ENCODE assay signal across 2 cellular contexts in the genomic region with DNA sequence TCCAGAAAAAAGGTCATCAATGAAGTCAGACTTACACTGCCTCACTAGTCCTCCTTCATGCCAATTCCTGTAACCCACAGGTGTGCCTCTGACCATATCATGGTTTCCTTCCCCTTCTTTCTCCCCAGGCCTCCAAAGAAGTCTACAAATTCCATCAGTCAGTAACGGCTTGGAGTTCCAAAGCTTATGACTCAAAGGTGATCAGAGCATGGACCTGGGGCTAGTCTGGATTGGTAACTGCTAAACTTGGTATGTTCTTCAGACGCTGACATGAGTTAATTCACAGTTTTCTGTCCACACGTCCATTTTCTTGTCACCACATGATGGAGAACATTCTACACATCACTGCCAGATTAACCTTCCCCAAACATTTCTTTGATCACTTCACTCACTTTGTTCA.
TF ChIP-seq lines count a peak whose summit lies in the region.

No MANE protein-coding gene starts in this region.

TF ChIP-seq in H1, 55 proteins besides CTCF, POLR2A, EP300 and RAD21:
- TF ChIP-seq KDM4A (IDR thresholded peaks at IDR 0.05; ENCODE audit: low read depth, low read length, severe bottlenecking) (no peak), CTBP2 (IDR thresholded peaks at IDR 0.05; ENCODE audit: borderline replicate concordance, insufficient read depth, insufficient read length, low read length) (no peak), RXRA (IDR thresholded peaks at IDR 0.05; ENCODE audit: insufficient read depth, low read depth, low read length) (no peak), TEAD4 (IDR thresholded peaks at IDR 0.05; ENCODE audit: low read depth, low read length) (no peak), HDAC2 (IDR thresholded peaks at IDR 0.05; ENCODE audit: borderline replicate concordance in 1 of 2, low read depth in 2 of 2, low read length in 2 of 2) (no peak), JUND (IDR thresholded peaks at IDR 0.05; ENCODE audit: low read length) (no peak), GABPA (IDR thresholded peaks at IDR 0.05; ENCODE audit: borderline replicate concordance, insufficient read depth, low read length) (no peak), RBBP5 (IDR thresholded peaks at IDR 0.05; ENCODE audit: borderline replicate concordance, low read depth, low read length) (no peak), BRCA1 (IDR thresholded peaks at IDR 0.05; ENCODE audit: low read depth, low read length) (no peak), POLR2AphosphoS5 (IDR thresholded peaks at IDR 0.05; ENCODE audit: low read depth, low read length) (no peak), NRF1 (IDR thresholded peaks at IDR 0.05; ENCODE audit: low read depth, low read length) (no peak), SAP30 (IDR thresholded peaks at IDR 0.05; ENCODE audit: insufficient read depth, insufficient replicate concordance, low read length) (no peak), CHD2 (IDR thresholded peaks at IDR 0.05; ENCODE audit: low read length) (no peak), CBX8 (IDR thresholded peaks at IDR 0.05; ENCODE audit: borderline replicate concordance, low read depth, low read length) (no peak), SP2 (IDR thresholded peaks at IDR 0.05; ENCODE audit: low read length) (no peak)

TF ChIP-seq in HepG2, 621 proteins besides CTCF, POLR2A, EP300 and RAD21:
- no peak for TF ChIP-seq TEAD3 (CRISPR knock-in tag; optimal IDR thresholded peaks at IDR 0.05; ENCODE audit: borderline replicate concordance)
- no peak for TF ChIP-seq HNRNPK (IDR thresholded peaks at IDR 0.05; ENCODE audit: low read depth, low read length, poor library complexity, severe bottlenecking)
- TF ChIP-seq ZFP36L2 (CRISPR knock-in tag; IDR thresholded peaks at IDR 0.05), result no peak
- TF ChIP-seq, protein P1, sequence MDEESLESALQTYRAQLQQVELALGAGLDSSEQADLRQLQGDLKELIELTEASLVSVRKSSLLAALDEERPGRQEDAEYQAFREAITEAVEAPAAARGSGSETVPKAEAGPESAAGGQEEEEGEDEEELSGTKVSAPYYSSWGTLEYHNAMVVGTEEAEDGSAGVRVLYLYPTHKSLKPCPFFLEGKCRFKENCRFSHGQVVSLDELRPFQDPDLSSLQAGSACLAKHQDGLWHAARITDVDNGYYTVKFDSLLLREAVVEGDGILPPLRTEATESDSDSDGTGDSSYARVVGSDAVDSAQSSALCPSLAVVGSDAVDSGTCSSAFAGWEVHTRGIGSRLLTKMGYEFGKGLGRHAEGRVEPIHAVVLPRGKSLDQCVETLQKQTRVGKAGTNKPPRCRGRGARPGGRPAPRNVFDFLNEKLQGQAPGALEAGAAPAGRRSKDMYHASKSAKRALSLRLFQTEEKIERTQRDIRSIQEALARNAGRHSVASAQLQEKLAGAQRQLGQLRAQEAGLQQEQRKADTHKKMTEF (CRISPR knock-in tag; IDR thresholded peaks at IDR 0.05), result no peak
- no peak for TF ChIP-seq POLR2AphosphoS5 (IDR thresholded peaks at IDR 0.05; ENCODE audit: low read depth, low read length)
- TF ChIP-seq ZNF549 (CRISPR knock-in tag; IDR thresholded peaks at IDR 0.05), result no peak
- TF ChIP-seq, protein P2, sequence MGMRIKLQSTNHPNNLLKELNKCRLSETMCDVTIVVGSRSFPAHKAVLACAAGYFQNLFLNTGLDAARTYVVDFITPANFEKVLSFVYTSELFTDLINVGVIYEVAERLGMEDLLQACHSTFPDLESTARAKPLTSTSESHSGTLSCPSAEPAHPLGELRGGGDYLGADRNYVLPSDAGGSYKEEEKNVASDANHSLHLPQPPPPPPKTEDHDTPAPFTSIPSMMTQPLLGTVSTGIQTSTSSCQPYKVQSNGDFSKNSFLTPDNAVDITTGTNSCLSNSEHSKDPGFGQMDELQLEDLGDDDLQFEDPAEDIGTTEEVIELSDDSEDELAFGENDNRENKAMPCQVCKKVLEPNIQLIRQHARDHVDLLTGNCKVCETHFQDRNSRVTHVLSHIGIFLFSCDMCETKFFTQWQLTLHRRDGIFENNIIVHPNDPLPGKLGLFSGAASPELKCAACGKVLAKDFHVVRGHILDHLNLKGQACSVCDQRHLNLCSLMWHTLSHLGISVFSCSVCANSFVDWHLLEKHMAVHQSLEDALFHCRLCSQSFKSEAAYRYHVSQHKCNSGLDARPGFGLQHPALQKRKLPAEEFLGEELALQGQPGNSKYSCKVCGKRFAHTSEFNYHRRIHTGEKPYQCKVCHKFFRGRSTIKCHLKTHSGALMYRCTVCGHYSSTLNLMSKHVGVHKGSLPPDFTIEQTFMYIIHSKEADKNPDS (CRISPR knock-in tag; IDR thresholded peaks at IDR 0.05), result no peak
- TF ChIP-seq, protein P3, sequence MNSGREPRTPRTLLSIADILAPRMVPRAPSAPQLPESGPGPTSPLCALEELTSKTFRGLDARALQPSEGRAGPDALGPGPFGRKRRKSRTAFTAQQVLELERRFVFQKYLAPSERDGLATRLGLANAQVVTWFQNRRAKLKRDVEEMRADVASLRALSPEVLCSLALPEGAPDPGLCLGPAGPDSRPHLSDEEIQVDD (CRISPR knock-in tag; IDR thresholded peaks at IDR 0.05; ENCODE audit: borderline replicate concordance), result no peak
